1 cellular context compared by ENCODE assay signal in the genomic region with DNA sequence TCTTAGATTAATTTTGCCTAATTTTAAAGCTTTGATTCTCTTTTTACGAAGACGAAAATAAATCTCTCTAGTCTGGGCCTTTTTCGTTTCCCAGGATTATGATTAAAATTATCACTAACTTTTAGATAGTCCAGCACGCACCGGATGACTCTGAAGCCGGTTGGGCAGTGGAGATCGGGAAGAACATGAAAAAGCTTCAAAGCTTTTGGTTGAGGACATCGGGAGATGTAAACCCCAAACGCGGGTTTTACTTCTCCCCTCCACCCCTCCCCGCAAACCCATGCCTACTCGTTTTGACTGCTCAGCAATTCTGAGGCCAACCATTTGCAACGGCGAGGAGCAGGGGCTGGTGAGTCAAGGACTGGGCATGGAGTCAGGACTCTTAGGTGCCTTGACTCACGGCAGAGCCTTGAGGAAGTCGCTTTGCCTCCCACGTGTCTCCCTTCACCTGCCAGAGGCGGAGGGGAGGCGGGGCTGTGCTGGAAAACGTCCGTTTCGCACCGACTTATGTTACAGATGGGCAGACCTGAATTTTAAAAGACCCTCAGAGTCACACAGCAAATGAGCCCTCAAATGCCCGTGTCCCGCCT.
TF ChIP-seq lines count a peak whose summit lies in the region.

No MANE protein-coding gene starts in this region.

TF ChIP-seq in HepG2, 621 proteins besides CTCF, POLR2A, EP300 and RAD21 (continued from another document and continues in another):
- TF ChIP-seq, protein P1, sequence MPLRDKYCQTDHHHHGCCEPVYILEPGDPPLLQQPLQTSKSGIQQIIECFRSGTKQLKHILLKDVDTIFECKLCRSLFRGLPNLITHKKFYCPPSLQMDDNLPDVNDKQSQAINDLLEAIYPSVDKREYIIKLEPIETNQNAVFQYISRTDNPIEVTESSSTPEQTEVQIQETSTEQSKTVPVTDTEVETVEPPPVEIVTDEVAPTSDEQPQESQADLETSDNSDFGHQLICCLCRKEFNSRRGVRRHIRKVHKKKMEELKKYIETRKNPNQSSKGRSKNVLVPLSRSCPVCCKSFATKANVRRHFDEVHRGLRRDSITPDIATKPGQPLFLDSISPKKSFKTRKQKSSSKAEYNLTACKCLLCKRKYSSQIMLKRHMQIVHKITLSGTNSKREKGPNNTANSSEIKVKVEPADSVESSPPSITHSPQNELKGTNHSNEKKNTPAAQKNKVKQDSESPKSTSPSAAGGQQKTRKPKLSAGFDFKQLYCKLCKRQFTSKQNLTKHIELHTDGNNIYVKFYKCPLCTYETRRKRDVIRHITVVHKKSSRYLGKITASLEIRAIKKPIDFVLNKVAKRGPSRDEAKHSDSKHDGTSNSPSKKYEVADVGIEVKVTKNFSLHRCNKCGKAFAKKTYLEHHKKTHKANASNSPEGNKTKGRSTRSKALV (CRISPR knock-in tag; IDR thresholded peaks at IDR 0.05): no peak
- TF ChIP-seq ZNF605 (CRISPR knock-in tag; IDR thresholded peaks at IDR 0.05) (0 out of 2 replicates have a peak, but pooled peaks have one; percentile 56), SIN3B (IDR thresholded peaks at IDR 0.05; ENCODE audit: low read length) (no peak), MAFK (conservative IDR thresholded peaks at IDR 0.05 in 1 of 2, IDR thresholded peaks at IDR 0.05 in 1 of 2; ENCODE audit: low read length in 2 of 2) (peak; percentile 92 to 96), ZFX (CRISPR knock-in tag; IDR thresholded peaks at IDR 0.05; ENCODE audit: low read depth) (no peak; the same call in 1 of the 2 replicates), KLF12 (CRISPR knock-in tag; IDR thresholded peaks at IDR 0.05; ENCODE audit: borderline replicate concordance) (peak; percentile 17; the same call in 1 of the 2 replicates), CHD4 (IDR thresholded peaks at IDR 0.05; ENCODE audit: borderline replicate concordance, low read length) (peak; percentile 41; the same call in 1 of the 2 replicates), MAF1 (CRISPR knock-in tag; IDR thresholded peaks at IDR 0.05; ENCODE audit: borderline replicate concordance) (0 out of 2 replicates have a peak, but pooled peaks have one; percentile 11), LCORL (IDR thresholded peaks at IDR 0.05) (no peak), LCORL (CRISPR knock-in tag; IDR thresholded peaks at IDR 0.05) (no peak), KDM5B (CRISPR knock-in tag; IDR thresholded peaks at IDR 0.05; ENCODE audit: borderline replicate concordance) (peak; percentile 81), ZNF547 (CRISPR knock-in tag; IDR thresholded peaks at IDR 0.05) (peak; percentile 69; the same call in 1 of the 2 replicates), ZKSCAN5 (CRISPR knock-in tag; IDR thresholded peaks at IDR 0.05) (0 out of 2 replicates have a peak, but pooled peaks have one; percentile 24), SOX6 (IDR thresholded peaks at IDR 0.05) (no peak), SOX6 (CRISPR knock-in tag; IDR thresholded peaks at IDR 0.05) (peak; percentile 18), PTBP1 (IDR thresholded peaks at IDR 0.05; ENCODE audit: low read depth, low read length, poor library complexity, severe bottlenecking) (no peak), GZF1 (CRISPR knock-in tag; IDR thresholded peaks at IDR 0.05) (peak; percentile 62; the same call in 1 of the 2 replicates), SALL1 (CRISPR knock-in tag; IDR thresholded peaks at IDR 0.05) (no peak; the same call in none of the 2 replicates), BHLHE40 (IDR thresholded peaks at IDR 0.05; ENCODE audit: low read length) (no peak), BRD4 (CRISPR knock-in tag; IDR thresholded peaks at IDR 0.05) (peak; percentile 68; the same call in 1 of the 2 replicates), HMG20A (CRISPR knock-in tag; IDR thresholded peaks at IDR 0.05; ENCODE audit: borderline replicate concordance) (no peak), CBX5 (CRISPR knock-in tag; IDR thresholded peaks at IDR 0.05; ENCODE audit: borderline replicate concordance) (no peak), PRPF4 (IDR thresholded peaks at IDR 0.05; ENCODE audit: low read depth, low read length, poor library complexity, severe bottlenecking) (peak; percentile 2), ELF4 (CRISPR knock-in tag; IDR thresholded peaks at IDR 0.05; ENCODE audit: borderline replicate concordance) (no peak), FOSL2 (CRISPR knock-in tag; IDR thresholded peaks at IDR 0.05) (peak; percentile 62; the same call in 1 of the 2 replicates), ATAD3A (CRISPR knock-in tag; IDR thresholded peaks at IDR 0.05) (0 out of 2 replicates have a peak, but pooled peaks have one; percentile 51), ARID2 (CRISPR knock-in tag; IDR thresholded peaks at IDR 0.05; ENCODE audit: borderline replicate concordance) (no peak), SNAI1 (CRISPR knock-in tag; IDR thresholded peaks at IDR 0.05; ENCODE audit: borderline replicate concordance) (no peak), HOXA7 (CRISPR knock-in tag; IDR thresholded peaks at IDR 0.05) (no peak), PLRG1 (conservative IDR thresholded peaks at IDR 0.05) (no peak), ZFAT (CRISPR knock-in tag; conservative IDR thresholded peaks at IDR 0.05) (no peak)
- TF ChIP-seq, protein P2, sequence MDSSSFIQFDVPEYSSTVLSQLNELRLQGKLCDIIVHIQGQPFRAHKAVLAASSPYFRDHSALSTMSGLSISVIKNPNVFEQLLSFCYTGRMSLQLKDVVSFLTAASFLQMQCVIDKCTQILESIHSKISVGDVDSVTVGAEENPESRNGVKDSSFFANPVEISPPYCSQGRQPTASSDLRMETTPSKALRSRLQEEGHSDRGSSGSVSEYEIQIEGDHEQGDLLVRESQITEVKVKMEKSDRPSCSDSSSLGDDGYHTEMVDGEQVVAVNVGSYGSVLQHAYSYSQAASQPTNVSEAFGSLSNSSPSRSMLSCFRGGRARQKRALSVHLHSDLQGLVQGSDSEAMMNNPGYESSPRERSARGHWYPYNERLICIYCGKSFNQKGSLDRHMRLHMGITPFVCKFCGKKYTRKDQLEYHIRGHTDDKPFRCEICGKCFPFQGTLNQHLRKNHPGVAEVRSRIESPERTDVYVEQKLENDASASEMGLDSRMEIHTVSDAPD (CRISPR knock-in tag; IDR thresholded peaks at IDR 0.05): no peak
- TF ChIP-seq, protein P3, sequence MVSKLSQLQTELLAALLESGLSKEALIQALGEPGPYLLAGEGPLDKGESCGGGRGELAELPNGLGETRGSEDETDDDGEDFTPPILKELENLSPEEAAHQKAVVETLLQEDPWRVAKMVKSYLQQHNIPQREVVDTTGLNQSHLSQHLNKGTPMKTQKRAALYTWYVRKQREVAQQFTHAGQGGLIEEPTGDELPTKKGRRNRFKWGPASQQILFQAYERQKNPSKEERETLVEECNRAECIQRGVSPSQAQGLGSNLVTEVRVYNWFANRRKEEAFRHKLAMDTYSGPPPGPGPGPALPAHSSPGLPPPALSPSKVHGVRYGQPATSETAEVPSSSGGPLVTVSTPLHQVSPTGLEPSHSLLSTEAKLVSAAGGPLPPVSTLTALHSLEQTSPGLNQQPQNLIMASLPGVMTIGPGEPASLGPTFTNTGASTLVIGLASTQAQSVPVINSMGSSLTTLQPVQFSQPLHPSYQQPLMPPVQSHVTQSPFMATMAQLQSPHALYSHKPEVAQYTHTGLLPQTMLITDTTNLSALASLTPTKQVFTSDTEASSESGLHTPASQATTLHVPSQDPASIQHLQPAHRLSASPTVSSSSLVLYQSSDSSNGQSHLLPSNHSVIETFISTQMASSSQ (IDR thresholded peaks at IDR 0.05; ENCODE audit: low read depth): no peak
- TF ChIP-seq, protein P3 (CRISPR knock-in tag; IDR thresholded peaks at IDR 0.05; ENCODE audit: borderline replicate concordance): 0 out of 2 replicates have a peak, but pooled peaks have one; percentile 12
- TF ChIP-seq, protein P4, sequence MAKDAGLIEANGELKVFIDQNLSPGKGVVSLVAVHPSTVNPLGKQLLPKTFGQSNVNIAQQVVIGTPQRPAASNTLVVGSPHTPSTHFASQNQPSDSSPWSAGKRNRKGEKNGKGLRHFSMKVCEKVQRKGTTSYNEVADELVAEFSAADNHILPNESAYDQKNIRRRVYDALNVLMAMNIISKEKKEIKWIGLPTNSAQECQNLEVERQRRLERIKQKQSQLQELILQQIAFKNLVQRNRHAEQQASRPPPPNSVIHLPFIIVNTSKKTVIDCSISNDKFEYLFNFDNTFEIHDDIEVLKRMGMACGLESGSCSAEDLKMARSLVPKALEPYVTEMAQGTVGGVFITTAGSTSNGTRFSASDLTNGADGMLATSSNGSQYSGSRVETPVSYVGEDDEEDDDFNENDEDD (CRISPR knock-in tag; IDR thresholded peaks at IDR 0.05; ENCODE audit: borderline replicate concordance): peak; percentile 48; the same call in 1 of the 2 replicates
- TF ChIP-seq, protein P5, sequence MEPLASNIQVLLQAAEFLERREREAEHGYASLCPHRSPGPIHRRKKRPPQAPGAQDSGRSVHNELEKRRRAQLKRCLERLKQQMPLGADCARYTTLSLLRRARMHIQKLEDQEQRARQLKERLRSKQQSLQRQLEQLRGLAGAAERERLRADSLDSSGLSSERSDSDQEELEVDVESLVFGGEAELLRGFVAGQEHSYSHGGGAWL (CRISPR knock-in tag; IDR thresholded peaks at IDR 0.05): peak; percentile 53; the same call in 1 of the 2 replicates
- TF ChIP-seq, protein P6, sequence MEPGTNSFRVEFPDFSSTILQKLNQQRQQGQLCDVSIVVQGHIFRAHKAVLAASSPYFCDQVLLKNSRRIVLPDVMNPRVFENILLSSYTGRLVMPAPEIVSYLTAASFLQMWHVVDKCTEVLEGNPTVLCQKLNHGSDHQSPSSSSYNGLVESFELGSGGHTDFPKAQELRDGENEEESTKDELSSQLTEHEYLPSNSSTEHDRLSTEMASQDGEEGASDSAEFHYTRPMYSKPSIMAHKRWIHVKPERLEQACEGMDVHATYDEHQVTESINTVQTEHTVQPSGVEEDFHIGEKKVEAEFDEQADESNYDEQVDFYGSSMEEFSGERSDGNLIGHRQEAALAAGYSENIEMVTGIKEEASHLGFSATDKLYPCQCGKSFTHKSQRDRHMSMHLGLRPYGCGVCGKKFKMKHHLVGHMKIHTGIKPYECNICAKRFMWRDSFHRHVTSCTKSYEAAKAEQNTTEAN (CRISPR knock-in tag; conservative IDR thresholded peaks at IDR 0.05): no peak
- TF ChIP-seq, protein P7, sequence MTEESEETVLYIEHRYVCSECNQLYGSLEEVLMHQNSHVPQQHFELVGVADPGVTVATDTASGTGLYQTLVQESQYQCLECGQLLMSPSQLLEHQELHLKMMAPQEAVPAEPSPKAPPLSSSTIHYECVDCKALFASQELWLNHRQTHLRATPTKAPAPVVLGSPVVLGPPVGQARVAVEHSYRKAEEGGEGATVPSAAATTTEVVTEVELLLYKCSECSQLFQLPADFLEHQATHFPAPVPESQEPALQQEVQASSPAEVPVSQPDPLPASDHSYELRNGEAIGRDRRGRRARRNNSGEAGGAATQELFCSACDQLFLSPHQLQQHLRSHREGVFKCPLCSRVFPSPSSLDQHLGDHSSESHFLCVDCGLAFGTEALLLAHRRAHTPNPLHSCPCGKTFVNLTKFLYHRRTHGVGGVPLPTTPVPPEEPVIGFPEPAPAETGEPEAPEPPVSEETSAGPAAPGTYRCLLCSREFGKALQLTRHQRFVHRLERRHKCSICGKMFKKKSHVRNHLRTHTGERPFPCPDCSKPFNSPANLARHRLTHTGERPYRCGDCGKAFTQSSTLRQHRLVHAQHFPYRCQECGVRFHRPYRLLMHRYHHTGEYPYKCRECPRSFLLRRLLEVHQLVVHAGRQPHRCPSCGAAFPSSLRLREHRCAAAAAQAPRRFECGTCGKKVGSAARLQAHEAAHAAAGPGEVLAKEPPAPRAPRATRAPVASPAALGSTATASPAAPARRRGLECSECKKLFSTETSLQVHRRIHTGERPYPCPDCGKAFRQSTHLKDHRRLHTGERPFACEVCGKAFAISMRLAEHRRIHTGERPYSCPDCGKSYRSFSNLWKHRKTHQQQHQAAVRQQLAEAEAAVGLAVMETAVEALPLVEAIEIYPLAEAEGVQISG (CRISPR knock-in tag; IDR thresholded peaks at IDR 0.05): 0 out of 2 replicates have a peak, but pooled peaks have one; percentile 15
- TF ChIP-seq, protein P8, sequence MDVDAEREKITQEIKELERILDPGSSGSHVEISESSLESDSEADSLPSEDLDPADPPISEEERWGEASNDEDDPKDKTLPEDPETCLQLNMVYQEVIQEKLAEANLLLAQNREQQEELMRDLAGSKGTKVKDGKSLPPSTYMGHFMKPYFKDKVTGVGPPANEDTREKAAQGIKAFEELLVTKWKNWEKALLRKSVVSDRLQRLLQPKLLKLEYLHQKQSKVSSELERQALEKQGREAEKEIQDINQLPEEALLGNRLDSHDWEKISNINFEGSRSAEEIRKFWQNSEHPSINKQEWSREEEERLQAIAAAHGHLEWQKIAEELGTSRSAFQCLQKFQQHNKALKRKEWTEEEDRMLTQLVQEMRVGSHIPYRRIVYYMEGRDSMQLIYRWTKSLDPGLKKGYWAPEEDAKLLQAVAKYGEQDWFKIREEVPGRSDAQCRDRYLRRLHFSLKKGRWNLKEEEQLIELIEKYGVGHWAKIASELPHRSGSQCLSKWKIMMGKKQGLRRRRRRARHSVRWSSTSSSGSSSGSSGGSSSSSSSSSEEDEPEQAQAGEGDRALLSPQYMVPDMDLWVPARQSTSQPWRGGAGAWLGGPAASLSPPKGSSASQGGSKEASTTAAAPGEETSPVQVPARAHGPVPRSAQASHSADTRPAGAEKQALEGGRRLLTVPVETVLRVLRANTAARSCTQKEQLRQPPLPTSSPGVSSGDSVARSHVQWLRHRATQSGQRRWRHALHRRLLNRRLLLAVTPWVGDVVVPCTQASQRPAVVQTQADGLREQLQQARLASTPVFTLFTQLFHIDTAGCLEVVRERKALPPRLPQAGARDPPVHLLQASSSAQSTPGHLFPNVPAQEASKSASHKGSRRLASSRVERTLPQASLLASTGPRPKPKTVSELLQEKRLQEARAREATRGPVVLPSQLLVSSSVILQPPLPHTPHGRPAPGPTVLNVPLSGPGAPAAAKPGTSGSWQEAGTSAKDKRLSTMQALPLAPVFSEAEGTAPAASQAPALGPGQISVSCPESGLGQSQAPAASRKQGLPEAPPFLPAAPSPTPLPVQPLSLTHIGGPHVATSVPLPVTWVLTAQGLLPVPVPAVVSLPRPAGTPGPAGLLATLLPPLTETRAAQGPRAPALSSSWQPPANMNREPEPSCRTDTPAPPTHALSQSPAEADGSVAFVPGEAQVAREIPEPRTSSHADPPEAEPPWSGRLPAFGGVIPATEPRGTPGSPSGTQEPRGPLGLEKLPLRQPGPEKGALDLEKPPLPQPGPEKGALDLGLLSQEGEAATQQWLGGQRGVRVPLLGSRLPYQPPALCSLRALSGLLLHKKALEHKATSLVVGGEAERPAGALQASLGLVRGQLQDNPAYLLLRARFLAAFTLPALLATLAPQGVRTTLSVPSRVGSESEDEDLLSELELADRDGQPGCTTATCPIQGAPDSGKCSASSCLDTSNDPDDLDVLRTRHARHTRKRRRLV (CRISPR knock-in tag; IDR thresholded peaks at IDR 0.05): no peak
